22 cellular contexts compared by ENCODE assay signal in genomic region chr15:98395974-98396627, GRCh38.
"Had no signal": no experiment of that assay in that cellular context is flagged by ENCODE, and none has a peak within 500 bp of the region (broad histone marks: within the 10 kb centered on the region; RNA-seq: fewer than 3 reads in every experiment).

No MANE protein-coding gene starts in this region.

- DNase-seq: activated B cell treated with CpG ODN at 0.5 μM for 24 hours; activated CD4-positive, alpha-beta T cell treated with anti-CD3 and anti-CD28 coated beads, Interleukin-2, amount 10 ng/mL, durations not matched to agents 24 days and 14 days; activated CD8-positive, alpha-beta T cell treated with anti-CD3 and anti-CD28 coated beads for 36 hours; activated naive CD4-positive, alpha-beta T cell treated with Interleukin-2 at 50 U/mL for 16 hours; activated naive CD8-positive, alpha-beta T cell treated with anti-CD3 and anti-CD28 coated beads, Interleukin-2, amount 10 ng/mL, durations not matched to agents 7 days and 5 days; activated T-cell treated with anti-CD3 and anti-CD28 coated beads, Interleukin-2, amount 50 U/mL, for 24 hours; amygdala; body of pancreas; foreskin keratinocyte; glutamatergic neuron; hypothalamus; lower lobe of right lung; natural killer cell; sigmoid colon; stimulated activated CD4-positive, alpha-beta T cell treated with anti-CD3 and anti-CD28 coated beads, Interleukin-4, amount 100 ng/mL, for 4 hours; T-helper 1 cell; T-helper 9 cell; testis had no signal

- H3K9me3 Mint-ChIP-seq: activated B cell treated with CpG ODN at 0.5 μM for 24 hours; activated CD4-positive, alpha-beta T cell treated with anti-CD3 and anti-CD28 coated beads, Interleukin-2, amount 10 ng/mL, durations not matched to agents 24 days and 14 days; activated CD8-positive, alpha-beta T cell treated with anti-CD3 and anti-CD28 coated beads for 36 hours; activated naive CD8-positive, alpha-beta T cell treated with anti-CD3 and anti-CD28 coated beads, Interleukin-2, amount 10 ng/mL, durations not matched to agents 7 days and 5 days; activated T-cell treated with anti-CD3 and anti-CD28 coated beads, Interleukin-2, amount 50 U/mL, for 24 hours; activated T-helper 2 cell treated with anti-CD3 and anti-CD28 coated beads, Interferon-gamma antibody, Interleukin-2, Interleukin-4, amounts not matched to agents 10 μg/mL and 5 μg/mL and 100 μg/mL, durations not matched to agents 14 hours and 24 hours and 36 hours; natural killer cell; stimulated activated memory B cell treated with anti-CD40 and anti-IgM and Interleukin-4, amounts not matched to agents 10 μg/mL and 1 μg/mL and 100 μg/mL, for 72 hours had no signal

- H3K4me1 Mint-ChIP-seq: activated B cell treated with CpG ODN at 0.5 μM for 24 hours; activated CD4-positive, alpha-beta T cell treated with anti-CD3 and anti-CD28 coated beads, Interleukin-2, amount 10 ng/mL, durations not matched to agents 24 days and 14 days; activated naive CD8-positive, alpha-beta T cell treated with anti-CD3 and anti-CD28 coated beads, Interleukin-2, amount 10 ng/mL, durations not matched to agents 7 days and 5 days; natural killer cell; stimulated activated memory B cell treated with anti-CD40 and anti-IgM and Interleukin-4, amounts not matched to agents 10 μg/mL and 1 μg/mL and 100 μg/mL, for 72 hours had no signal

- H3K4me1 ChIP-seq: body of pancreas, foreskin keratinocyte, lower lobe of right lung, parathyroid adenoma, sigmoid colon, testis had no signal

- H3K27ac Mint-ChIP-seq: activated B cell treated with CpG ODN at 0.5 μM for 24 hours; activated CD4-positive, alpha-beta T cell treated with anti-CD3 and anti-CD28 coated beads, Interleukin-2, amount 10 ng/mL, durations not matched to agents 24 days and 14 days; activated CD8-positive, alpha-beta T cell treated with anti-CD3 and anti-CD28 coated beads for 36 hours; activated naive CD8-positive, alpha-beta T cell treated with anti-CD3 and anti-CD28 coated beads, Interleukin-2, amount 10 ng/mL, durations not matched to agents 7 days and 5 days; activated T-cell treated with anti-CD3 and anti-CD28 coated beads, Interleukin-2, amount 50 U/mL, for 24 hours; activated T-helper 2 cell treated with anti-CD3 and anti-CD28 coated beads, Interferon-gamma antibody, Interleukin-2, Interleukin-4, amounts not matched to agents 10 μg/mL and 5 μg/mL and 100 μg/mL, durations not matched to agents 14 hours and 24 hours and 36 hours; natural killer cell; stimulated activated memory B cell treated with anti-CD40 and anti-IgM and Interleukin-4, amounts not matched to agents 10 μg/mL and 1 μg/mL and 100 μg/mL, for 72 hours had no signal

- ATAC-seq: activated CD8-positive, alpha-beta T cell treated with anti-CD3 and anti-CD28 coated beads for 36 hours; body of pancreas; foreskin keratinocyte; lower lobe of right lung; natural killer cell; stimulated activated memory B cell treated with anti-CD40 and anti-IgM and Interleukin-4, amounts not matched to agents 10 μg/mL and 1 μg/mL and 100 μg/mL, for 72 hours had no signal

- H3K36me3 ChIP-seq: lower lobe of right lung, neutrophil, sigmoid colon had no signal

- H3K9me3 ChIP-seq: body of pancreas, lower lobe of right lung, neutrophil, sigmoid colon, testis had no signal

- H3K4me3 ChIP-seq: body of pancreas, lower lobe of right lung, sigmoid colon, testis had no signal

- H3K27me3 ChIP-seq: body of pancreas, sigmoid colon, testis had no signal

- H3K27ac ChIP-seq: body of pancreas, foreskin keratinocyte, lower lobe of right lung, neutrophil, parathyroid adenoma, sigmoid colon, testis had no signal

- H3K4me3 Mint-ChIP-seq: activated B cell treated with CpG ODN at 0.5 μM for 24 hours; activated CD4-positive, alpha-beta T cell treated with anti-CD3 and anti-CD28 coated beads, Interleukin-2, amount 10 ng/mL, durations not matched to agents 24 days and 14 days; activated CD8-positive, alpha-beta T cell treated with anti-CD3 and anti-CD28 coated beads for 36 hours; activated naive CD8-positive, alpha-beta T cell treated with anti-CD3 and anti-CD28 coated beads, Interleukin-2, amount 10 ng/mL, durations not matched to agents 7 days and 5 days; activated T-cell treated with anti-CD3 and anti-CD28 coated beads, Interleukin-2, amount 50 U/mL, for 24 hours; natural killer cell; stimulated activated memory B cell treated with anti-CD40 and anti-IgM and Interleukin-4, amounts not matched to agents 10 μg/mL and 1 μg/mL and 100 μg/mL, for 72 hours had no signal

- H3K36me3 Mint-ChIP-seq: activated naive CD8-positive, alpha-beta T cell treated with anti-CD3 and anti-CD28 coated beads, Interleukin-2, amount 10 ng/mL, durations not matched to agents 7 days and 5 days; natural killer cell; stimulated activated memory B cell treated with anti-CD40 and anti-IgM and Interleukin-4, amounts not matched to agents 10 μg/mL and 1 μg/mL and 100 μg/mL, for 72 hours had no signal

- H3K27me3 Mint-ChIP-seq: activated B cell treated with CpG ODN at 0.5 μM for 24 hours; stimulated activated memory B cell treated with anti-CD40 and anti-IgM and Interleukin-4, amounts not matched to agents 10 μg/mL and 1 μg/mL and 100 μg/mL, for 72 hours had no signal
